9 cellular contexts compared by ENCODE assay signal in genomic region chr6:24357336-24358218, GRCh38. TPM values are rescaled to one million over a fixed set of nuclear protein-coding genes. Genes with fewer than 3 reads are reported as not detected.
DNase-seq lines count a peak whose midpoint lies in the region; ATAC-seq and TF ChIP-seq lines count a peak whose summit lies in the region.
"Had no signal": no experiment of that assay in that cellular context is flagged by ENCODE, and none has a peak within 500 bp of the region (broad histone marks: within the 10 kb centered on the region; RNA-seq: fewer than 3 reads in every experiment).

DCDC2 (minus strand) TSS chr6:24358059; CDS start chr6:24357750, 309 bp downstream.

- H3K4me2 ChIP-seq in hepatocyte = no peak within 1 kb of the TSS

- H3K9me3 ChIP-seq in subcutaneous abdominal adipose tissue (ENCODE audit: control insufficient read depth in 5 of 5, low read length in 5 of 5) (no peaks in the 10 kb centered on the region), hepatocyte (ENCODE audit: low read depth) (no peaks in the 10 kb centered on the region)

- no peaks in the 10 kb centered on the region for H4K20me1 ChIP-seq in hepatocyte (ENCODE audit: insufficient read depth, poor library complexity, severe bottlenecking)

- no peak for ATAC-seq in HG03108 (IDR thresholded peaks at IDR 0.05; ENCODE audit: unreplicated experiment)

- H3K27ac ChIP-seq in subcutaneous abdominal adipose tissue (ENCODE audit: low read depth, low read length) = no peak within 1 kb of the TSS
- no peak within 1 kb of the TSS for H3K27ac ChIP-seq in hepatocyte

- H2AFZ ChIP-seq in hepatocyte = no peak within 1 kb of the TSS

- H3K9me2 ChIP-seq in hepatocyte (replicated peaks; ENCODE audit: insufficient read depth) = no peaks in the 10 kb centered on the region

- peak within 1 kb of the TSS in 1 of 5 donors; percentile 4 for H3K9ac ChIP-seq in subcutaneous abdominal adipose tissue (ENCODE audit: low read length in 5 of 5)

- H3K27me3 ChIP-seq in subcutaneous abdominal adipose tissue (ENCODE audit: control insufficient read depth in 5 of 5, insufficient read depth in 4 of 5, low read length in 5 of 5) = peaks cover 0 to 4% (median 0%) of the 10 kb centered on the region in 5 donors
- no peaks in the 10 kb centered on the region for H3K27me3 ChIP-seq in hepatocyte

- no peaks in the 10 kb centered on the region for H3K79me2 ChIP-seq in hepatocyte

- no peaks in the 10 kb centered on the region for H3K36me3 ChIP-seq in subcutaneous abdominal adipose tissue (ENCODE audit: control insufficient read depth in 5 of 5, insufficient read depth in 5 of 5, low read length in 5 of 5)
- no peaks in the 10 kb centered on the region for H3K36me3 ChIP-seq in hepatocyte (replicated peaks; ENCODE audit: insufficient read depth, low read depth)

- DNase-seq in HPDE6-E6E7 (ENCODE audit: extremely low spot score) = peak; percentile 19
- DNase-seq in activated CD4-positive, alpha-beta T cell treated with anti-CD3 and anti-CD28 coated beads, Interleukin-2, amount 50 U/mL, for 4 hours = peak; percentile 17 to 28
- DNase-seq in effector CD8-positive, alpha-beta T cell (lab: John Stamatoyannopoulos, UW) = peak; percentile 15
- DNase-seq in mucosa of gallbladder (ENCODE audit: low spot score) = peak; percentile 91
- DNase-seq in hepatocyte (ENCODE audit: low spot score) = no peak
- DNase-seq in HuH-7 (ENCODE audit: low spot score) = no peak

- WGBS in hepatocyte (ENCODE audit: low lambda C conversion rate, missing lambda C conversion rate) = 98% methylated on average over 57 of the region's 61 CpGs

- H3K4me1 ChIP-seq in subcutaneous abdominal adipose tissue (ENCODE audit: control insufficient read depth in 5 of 5, insufficient read depth in 5 of 5, low read length in 5 of 5) = peaks cover 2 to 24% (median 21%) of the 10 kb centered on the region in 5 donors
- no peaks in the 10 kb centered on the region for H3K4me1 ChIP-seq in hepatocyte (ENCODE audit: insufficient read depth)

- TF ChIP-seq CTCF in hepatocyte (IDR thresholded peaks at IDR 0.05; ENCODE audit: poor library complexity) = no peak

- H3K4me3 ChIP-seq in subcutaneous abdominal adipose tissue (ENCODE audit: low read depth in 1 of 5, low read length in 5 of 5) (peak within 1 kb of the TSS; percentile 23 to 53 (median 43)), hepatocyte (no peak within 1 kb of the TSS)

RNA-seq across cellular contexts. Expression of gene DCDC2, which starts in this region (rescaled TPM):
- total RNA-seq in mucosa of gallbladder (33.8 TPM), hepatocyte (4.7 and 5.0 TPM in 2 replicates)
- polyA plus RNA-seq in hepatocyte = 2.7 and 3.8 TPM in 2 replicates
- total RNA-seq: LHCN-M2 had no signal

Comparison
In these comparisons a context has a peak if more than half of its experiments do, and no peak if none do; other contexts are left out.
1. DNase-seq: peak in HPDE6-E6E7 (single experiment), activated CD4-positive, alpha-beta T cell treated with anti-CD3 and anti-CD28 coated beads, Interleukin-2, amount 50 U/mL, for 4 hours (2 of 2), effector CD8-positive, alpha-beta T cell (single experiment) and mucosa of gallbladder (single experiment); none in hepatocyte (single experiment) and HuH-7 (single experiment).